Comparison of ENCODE assay signal across 1 cellular context in the genomic region with DNA sequence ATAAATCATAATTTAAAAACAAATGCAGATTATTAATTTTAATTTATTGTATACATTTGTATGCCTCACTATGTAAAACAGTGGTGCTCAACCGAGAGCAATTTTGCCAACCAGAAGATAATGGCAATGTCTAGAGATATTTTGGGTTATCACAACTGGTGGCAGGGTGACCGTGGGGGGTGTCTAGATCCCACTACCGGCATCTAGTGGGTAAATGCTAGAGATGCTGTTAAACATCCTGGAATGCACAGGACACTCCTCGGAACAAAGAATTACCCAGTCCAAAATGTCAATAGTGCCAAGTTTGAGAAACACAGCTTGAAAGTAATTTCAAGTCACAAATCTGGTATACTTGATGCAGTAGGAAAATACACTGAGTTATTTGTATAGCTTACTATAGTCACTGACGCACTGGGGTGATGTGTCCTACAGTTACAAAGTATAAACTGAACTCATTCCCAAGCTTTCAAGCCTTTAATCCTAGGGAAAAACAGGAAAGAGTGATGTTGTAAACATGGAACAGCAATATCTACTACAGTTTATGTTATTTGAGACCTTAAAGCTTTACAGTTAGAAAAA.
TF ChIP-seq lines count a peak whose summit lies in the region.

No MANE protein-coding gene starts in this region.

TF ChIP-seq in SK-N-SH, 30 proteins besides CTCF, POLR2A, EP300 and RAD21 (continued from another document):
- TF ChIP-seq, protein P1, sequence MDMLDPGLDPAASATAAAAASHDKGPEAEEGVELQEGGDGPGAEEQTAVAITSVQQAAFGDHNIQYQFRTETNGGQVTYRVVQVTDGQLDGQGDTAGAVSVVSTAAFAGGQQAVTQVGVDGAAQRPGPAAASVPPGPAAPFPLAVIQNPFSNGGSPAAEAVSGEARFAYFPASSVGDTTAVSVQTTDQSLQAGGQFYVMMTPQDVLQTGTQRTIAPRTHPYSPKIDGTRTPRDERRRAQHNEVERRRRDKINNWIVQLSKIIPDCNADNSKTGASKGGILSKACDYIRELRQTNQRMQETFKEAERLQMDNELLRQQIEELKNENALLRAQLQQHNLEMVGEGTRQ (IDR thresholded peaks at IDR 0.05; ENCODE audit: borderline replicate concordance, low read depth, low read length) = no peak
- TF ChIP-seq RFX5 (IDR thresholded peaks at IDR 0.05; ENCODE audit: low read length) = no peak
- no peak for TF ChIP-seq MXI1 (IDR thresholded peaks at IDR 0.05; ENCODE audit: low read depth, low read length)
- no peak for TF ChIP-seq MEF2A (IDR thresholded peaks at IDR 0.05; ENCODE audit: borderline replicate concordance, low read depth)
- TF ChIP-seq USF1 (IDR thresholded peaks at IDR 0.05; ENCODE audit: borderline replicate concordance, low read depth) = no peak
- no peak for TF ChIP-seq CHD2 (IDR thresholded peaks at IDR 0.05; ENCODE audit: low read length, partially characterized antibody)
- TF ChIP-seq TAF1 (IDR thresholded peaks at IDR 0.05; ENCODE audit: borderline replicate concordance, low read depth, low read length) = no peak
- TF ChIP-seq, protein P2, sequence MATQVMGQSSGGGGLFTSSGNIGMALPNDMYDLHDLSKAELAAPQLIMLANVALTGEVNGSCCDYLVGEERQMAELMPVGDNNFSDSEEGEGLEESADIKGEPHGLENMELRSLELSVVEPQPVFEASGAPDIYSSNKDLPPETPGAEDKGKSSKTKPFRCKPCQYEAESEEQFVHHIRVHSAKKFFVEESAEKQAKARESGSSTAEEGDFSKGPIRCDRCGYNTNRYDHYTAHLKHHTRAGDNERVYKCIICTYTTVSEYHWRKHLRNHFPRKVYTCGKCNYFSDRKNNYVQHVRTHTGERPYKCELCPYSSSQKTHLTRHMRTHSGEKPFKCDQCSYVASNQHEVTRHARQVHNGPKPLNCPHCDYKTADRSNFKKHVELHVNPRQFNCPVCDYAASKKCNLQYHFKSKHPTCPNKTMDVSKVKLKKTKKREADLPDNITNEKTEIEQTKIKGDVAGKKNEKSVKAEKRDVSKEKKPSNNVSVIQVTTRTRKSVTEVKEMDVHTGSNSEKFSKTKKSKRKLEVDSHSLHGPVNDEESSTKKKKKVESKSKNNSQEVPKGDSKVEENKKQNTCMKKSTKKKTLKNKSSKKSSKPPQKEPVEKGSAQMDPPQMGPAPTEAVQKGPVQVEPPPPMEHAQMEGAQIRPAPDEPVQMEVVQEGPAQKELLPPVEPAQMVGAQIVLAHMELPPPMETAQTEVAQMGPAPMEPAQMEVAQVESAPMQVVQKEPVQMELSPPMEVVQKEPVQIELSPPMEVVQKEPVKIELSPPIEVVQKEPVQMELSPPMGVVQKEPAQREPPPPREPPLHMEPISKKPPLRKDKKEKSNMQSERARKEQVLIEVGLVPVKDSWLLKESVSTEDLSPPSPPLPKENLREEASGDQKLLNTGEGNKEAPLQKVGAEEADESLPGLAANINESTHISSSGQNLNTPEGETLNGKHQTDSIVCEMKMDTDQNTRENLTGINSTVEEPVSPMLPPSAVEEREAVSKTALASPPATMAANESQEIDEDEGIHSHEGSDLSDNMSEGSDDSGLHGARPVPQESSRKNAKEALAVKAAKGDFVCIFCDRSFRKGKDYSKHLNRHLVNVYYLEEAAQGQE (IDR thresholded peaks at IDR 0.05; ENCODE audit: low read depth, low read length) = no peak
- TF ChIP-seq JUND (IDR thresholded peaks at IDR 0.05) = no peak
